In the genomic region with DNA sequence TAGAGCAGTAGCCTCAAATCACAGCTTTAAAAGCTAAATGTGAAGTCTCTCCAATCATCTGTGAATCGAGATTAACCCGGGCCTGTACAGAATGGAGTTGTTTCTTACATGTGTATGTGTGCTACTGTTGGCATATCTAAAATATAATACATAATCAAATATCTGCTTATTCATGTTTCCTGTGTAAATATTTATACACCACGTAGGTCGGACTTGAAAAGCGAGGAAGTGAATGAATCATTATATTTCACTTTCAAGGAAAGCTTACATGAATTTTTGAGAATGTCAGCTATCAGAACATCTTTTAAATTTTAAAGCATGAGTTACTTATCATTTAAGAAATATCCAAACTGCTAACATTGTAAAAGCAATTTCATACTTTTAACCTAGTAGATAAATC, we compare ENCODE assay signal across 25 cellular contexts.
DNase-seq lines count a peak whose midpoint lies in the region; ATAC-seq and TF ChIP-seq lines count a peak whose summit lies in the region.
"Had no signal": no experiment of that assay in that cellular context is flagged by ENCODE, and none has a peak within 500 bp of the region (broad histone marks: within the 10 kb centered on the region; RNA-seq: fewer than 3 reads in every experiment).

No MANE protein-coding gene starts in this region.

- peak; percentile 92 for DNase-seq in DMS53 (lab: John Stamatoyannopoulos, UW)
- DNase-seq in NCI-H1417 treated with DMSO at 0.1 percent for 48 hours (lab: John Stamatoyannopoulos, UW): peak; percentile 69
- DNase-seq in Panc1 (ENCODE audit: low read depth, low spot score): no peak
- no peak for DNase-seq in kidney glomerular epithelial cell (lab: John Stamatoyannopoulos, UW)
- DNase-seq in mesenteric fat pad (ENCODE audit: low spot score): no peak
- DNase-seq in T-helper 9 cell: no peak
- DNase-seq: activated CD4-positive, alpha-beta memory T cell treated with anti-CD3 and anti-CD28 coated beads for 36 hours; activated T-cell treated with anti-CD3 and anti-CD28 coated beads, Interleukin-2, amount 50 U/mL, for 24 hours; effector memory CD4-positive, alpha-beta T cell; H7; Karpas-422; lower lobe of right lung; naive B cell; NCI-H187; NCI-H524; ovary; RPMI8226; stimulated activated CD4-positive, alpha-beta T cell treated with anti-CD3 and anti-CD28 coated beads, Interleukin-4, amount 100 ng/mL, for 1 hour; substantia nigra; T-helper 1 cell; WERI-Rb-1 had no signal

- no peaks in the 10 kb centered on the region for H3K4me1 ChIP-seq in Panc1 (ENCODE audit: control insufficient read depth, insufficient read depth, low read length)
- H3K4me1 ChIP-seq: lower lobe of right lung had no signal

- CTCF ChIA-PET in Panc1 (lab: Charles Lee): no interaction called here

- no peaks in the 10 kb centered on the region for H3K27me3 ChIP-seq in Panc1 (ENCODE audit: control insufficient read depth, insufficient read depth, low read length)
- H3K27me3 ChIP-seq: ovary had no signal

- intact Hi-C loops in Panc1 (cut with micrococcal nuclease; ENCODE audit: unreplicated experiment): no loop called here

- TF ChIP-seq CTCF in Panc1 (IDR thresholded peaks at IDR 0.05): no peak

- ATAC-seq in Panc1 (peak; percentile 73; the same call in 1 of the 2 replicates), esophagus mucosa (peak; percentile 67), HG03520 (IDR thresholded peaks at IDR 0.05; ENCODE audit: unreplicated experiment) (no peak)
- ATAC-seq: activated naive CD4-positive, alpha-beta T cell treated with anti-CD3 and anti-CD28 coated beads, Interleukin-2, amount 50 U/mL, for 72 hours; lower lobe of right lung had no signal

- in situ Hi-C loops in Panc1 (cut with HindIII; ENCODE audit: low pct_unique_long_range_greater_than_20kb, low sequenced_read_pairs): no loop called here

- H3K27ac ChIP-seq in Panc1 (ENCODE audit: low read length): no peak overlapping the region; the same call in 1 of the 2 replicates
- H3K27ac ChIP-seq: lower lobe of right lung, ovary, skin epidermis, WERI-Rb-1 had no signal

- POLR2A ChIA-PET in Panc1 (lab: Charles Lee): no interaction called here

- H3K4me3 ChIP-seq in Panc1 (ENCODE audit: low read depth in 2 of 2, low read length in 2 of 2): no peak overlapping the region
- H3K4me3 ChIP-seq: lower lobe of right lung, ovary, skin epidermis had no signal

- no peaks in the 10 kb centered on the region for H3K36me3 ChIP-seq in Panc1 (ENCODE audit: control insufficient read depth, insufficient read depth, low read length)
- H3K36me3 ChIP-seq: lower lobe of right lung, ovary, WERI-Rb-1 had no signal

- no TSS peak for BruUV-seq in Panc1 (replicated peaks; lab: Mats Ljungman, UMichigan)

- H3K9me3 ChIP-seq in Panc1 (ENCODE audit: control insufficient read depth, insufficient read depth, low read depth, low read length): no peaks in the 10 kb centered on the region
- H3K9me3 ChIP-seq: lower lobe of right lung, ovary had no signal

Comparison
In these comparisons a context has a peak if more than half of its experiments do, and no peak if none do; other contexts are left out.
1. DNase-seq: peak in DMS53 (single experiment) and NCI-H1417 treated with DMSO at 0.1 percent for 48 hours (single experiment); none in Panc1 (single experiment), kidney glomerular epithelial cell (single experiment), mesenteric fat pad (single experiment) and T-helper 9 cell (single experiment).